17 cellular contexts compared by ENCODE assay signal in the genomic region with DNA sequence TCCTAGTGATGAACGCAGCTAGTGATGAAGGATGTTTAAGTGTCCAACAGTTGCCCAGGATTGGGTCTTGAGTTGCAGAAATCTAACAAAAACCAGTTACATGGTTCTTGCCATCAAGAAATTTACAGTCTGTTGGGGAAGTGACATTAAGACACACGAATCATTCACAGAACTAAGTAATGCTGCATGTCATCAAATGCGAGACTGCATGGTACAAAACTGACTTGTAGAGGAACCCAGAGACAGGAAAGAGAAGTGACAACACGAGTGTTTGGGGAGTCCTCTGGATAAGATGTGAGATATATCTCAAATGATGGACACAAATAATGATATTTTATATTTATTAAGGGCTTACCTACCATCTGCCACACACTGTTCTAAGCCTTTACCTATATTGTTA. TPM values are rescaled to one million over a fixed set of nuclear protein-coding genes. Genes with fewer than 3 reads are reported as not detected.
DNase-seq lines count a peak whose midpoint lies in the region; ATAC-seq, FAIRE-seq and TF ChIP-seq lines count a peak whose summit lies in the region.
"Had no signal": no experiment of that assay in that cellular context is flagged by ENCODE, and none has a peak within 500 bp of the region (broad histone marks: within the 10 kb centered on the region; RNA-seq: fewer than 3 reads in every experiment).

No MANE protein-coding gene starts in this region.

- H3K4me2 ChIP-seq in HepG2 (ENCODE audit: low read depth, low read length): peak overlapping the region; percentile 95

- H3K9me3 ChIP-seq in AG04450 (ENCODE audit: control insufficient read depth, insufficient read depth, low read length) (no peaks in the 10 kb centered on the region), HepG2 (ENCODE audit: low read length) (no peaks in the 10 kb centered on the region)
- H3K9me3 ChIP-seq in CD8-positive, alpha-beta memory T cell (ENCODE audit: low read length): no peaks in the 10 kb centered on the region
- H3K9me3 ChIP-seq: esophagus squamous epithelium, psoas muscle had no signal

- no peak for FAIRE-seq in HepG2 (lab: Jason Lieb, UNC)
- FAIRE-seq: G401.6, H54 had no signal

- no peaks in the 10 kb centered on the region for H3K27me3 Mint-ChIP-seq in CD8-positive, alpha-beta memory T cell
- no peaks in the 10 kb centered on the region for H3K27me3 Mint-ChIP-seq in activated CD8-positive, alpha-beta T cell treated with anti-CD3 and anti-CD28 coated beads for 36 hours

- H3K9ac ChIP-seq in HepG2 (ENCODE audit: insufficient read depth, low read depth, low read length): peak overlapping the region; percentile 91

- H3K27ac ChIP-seq in AG04450 (ENCODE audit: low read depth, low read length) (peak overlapping the region; percentile 98), HepG2 (ENCODE audit: extremely low read length, insufficient read depth, low read length) (peak overlapping the region; percentile 99)
- H3K27ac ChIP-seq in CD8-positive, alpha-beta memory T cell (ENCODE audit: low read depth, low read length): peak overlapping the region; percentile 51
- H3K27ac ChIP-seq: psoas muscle, WERI-Rb-1 had no signal

- no TSS peak for BruUV-seq in HepG2 (replicated peaks; lab: Mats Ljungman, UMichigan)

- H3K9me3 Mint-ChIP-seq in CD8-positive, alpha-beta memory T cell: no peaks in the 10 kb centered on the region
- H3K9me3 Mint-ChIP-seq in activated CD8-positive, alpha-beta T cell treated with anti-CD3 and anti-CD28 coated beads for 36 hours: no peaks in the 10 kb centered on the region

- peak; percentile 6 for ATAC-seq in activated CD8-positive, alpha-beta T cell treated with anti-CD3 and anti-CD28 coated beads for 36 hours
- no peak for ATAC-seq in HepG2
- ATAC-seq: psoas muscle had no signal

- H2AFZ ChIP-seq in HepG2 (ENCODE audit: low read length): no peak overlapping the region

- no peak for TF ChIP-seq POLR2A in HepG2 (IDR thresholded peaks at IDR 0.05; ENCODE audit: insufficient read depth in 1 of 2, low read depth in 2 of 2, low read length in 2 of 2)

- DNase-seq in AG04450 (ENCODE audit: low read depth, low spot score) (no peak), HepG2 (ENCODE audit: low spot score) (no peak), NCI-H1105 (lab: John Stamatoyannopoulos, UW) (no peak), AML-193 (lab: John Stamatoyannopoulos, UW) (no peak), NCI-H187 treated with DMSO at 0.1 percent for 48 hours (lab: John Stamatoyannopoulos, UW) (no peak)
- no peak for DNase-seq in CD8-positive, alpha-beta memory T cell
- no peak for DNase-seq in activated CD8-positive, alpha-beta T cell treated with anti-CD3 and anti-CD28 coated beads for 36 hours
- no peak for DNase-seq in stimulated activated naive CD4-positive, alpha-beta T cell treated with Interleukin-2 at 50 U/mL for 16 hours (lab: John Stamatoyannopoulos, UW)
- DNase-seq: central memory CD4-positive, alpha-beta T cell; esophagus squamous epithelium; MM.1S; psoas muscle; SHP77 treated with DMSO at 0.1 percent for 48 hours; stimulated activated CD4-positive, alpha-beta T cell treated with anti-CD3 and anti-CD28 coated beads, Interleukin-2, amount 100 ng/mL, for 48 hours; WERI-Rb-1 had no signal

- H4K20me1 ChIP-seq in HepG2 (ENCODE audit: insufficient read depth, low read length): no peaks in the 10 kb centered on the region

- in situ Hi-C loops in HepG2 (cut with HindIII; ENCODE audit: extremely low pct_ligation_motif_present, low pct_unique_long_range_greater_than_20kb): no loop called here

- H3K27me3 ChIP-seq in AG04450 (ENCODE audit: control insufficient read depth, insufficient read depth, low read length) (no peaks in the 10 kb centered on the region), HepG2 (ENCODE audit: control insufficient read depth in 1 of 2, insufficient read depth in 2 of 2, low read length in 2 of 2) (no peaks in the 10 kb centered on the region)
- H3K27me3 ChIP-seq in CD8-positive, alpha-beta memory T cell (ENCODE audit: insufficient read depth, low read length, poor library complexity, severe bottlenecking): no peaks in the 10 kb centered on the region
- H3K27me3 ChIP-seq: esophagus squamous epithelium had no signal

- peak overlapping the region in 5 of 7 donors; percentile 15 to 79 (median 75) for H3K4me3 Mint-ChIP-seq in CD8-positive, alpha-beta memory T cell
- H3K4me3 Mint-ChIP-seq in activated CD8-positive, alpha-beta T cell treated with anti-CD3 and anti-CD28 coated beads for 36 hours: peak overlapping the region; percentile 82

- peaks cover 85% of the 10 kb centered on the region for H3K4me1 ChIP-seq in CD8-positive, alpha-beta memory T cell (ENCODE audit: insufficient read depth, low read length)
- H3K4me1 ChIP-seq in HepG2 (ENCODE audit: insufficient read depth, low read length): peaks cover 100% of the 10 kb centered on the region

- peak overlapping the region; percentile 90 to 97 (median 92) for H3K27ac Mint-ChIP-seq in CD8-positive, alpha-beta memory T cell
- H3K27ac Mint-ChIP-seq in activated CD8-positive, alpha-beta T cell treated with anti-CD3 and anti-CD28 coated beads for 36 hours: peak overlapping the region; percentile 100

- no peak for TF ChIP-seq CTCF in AG04450 (IDR thresholded peaks at IDR 0.05; ENCODE audit: low read depth, low read length)
- no peak for TF ChIP-seq CTCF in activated CD8-positive, alpha-beta T cell treated with anti-CD3 and anti-CD28 coated beads for 36 hours (IDR thresholded peaks at IDR 0.05)
- no peak for TF ChIP-seq CTCF in HepG2 (CRISPR knock-in tag; IDR thresholded peaks at IDR 0.05)

- no peak overlapping the region for H3K4me3 ChIP-seq in AG04450 (ENCODE audit: low read depth, low read length)
- H3K4me3 ChIP-seq in CD8-positive, alpha-beta memory T cell (ENCODE audit: low read length): peak overlapping the region; percentile 54
- H3K4me3 ChIP-seq in HepG2 (replicated peaks in 1 of 3; ENCODE audit: insufficient read depth in 1 of 3, low read depth in 2 of 3, low read length in 3 of 3): peak overlapping the region in 2 of 3 experiments; percentile 54 to 65; a peak in 1 of 6 replicates
- H3K4me3 ChIP-seq: esophagus squamous epithelium, psoas muscle had no signal

- H3K36me3 Mint-ChIP-seq in CD8-positive, alpha-beta memory T cell: no peaks in the 10 kb centered on the region
- peaks cover 5% of the 10 kb centered on the region for H3K36me3 Mint-ChIP-seq in activated CD8-positive, alpha-beta T cell treated with anti-CD3 and anti-CD28 coated beads for 36 hours (ENCODE audit: low read depth)

- TF ChIP-seq RAD21 in HepG2 (CRISPR knock-in tag; IDR thresholded peaks at IDR 0.05): no peak

- 86% methylated on average over 4 of the region's 4 CpGs for WGBS in HepG2 (ENCODE audit: low lambda C conversion rate)

- POLR2A ChIA-PET in AG04450 (lab: Yijun Ruan, JAX): interaction anchor here (1.0 kb wide), 1 partner anchor 12 kb away, joined by 3 read pairs; a partner anchor contains a TSS
- POLR2A ChIA-PET in CD8-positive, alpha-beta memory T cell (lab: Charles Lee): no interaction called here
- POLR2A ChIA-PET in activated CD8-positive, alpha-beta T cell treated with anti-CD3 and anti-CD28 coated beads for 36 hours (lab: Charles Lee): interaction anchor here (0.9 to 8.4 kb wide), 9 partner anchors 9 to 81 kb away, joined by 3 to 88 read pairs (median 4); a partner anchor contains a TSS
- POLR2A ChIA-PET in HepG2 (lab: Yijun Ruan, JAX): interaction anchor here (0.9 to 6.2 kb wide), 19 partner anchors 7 to 274 kb away, joined by 3 to 129 read pairs (median 9); a partner anchor contains a TSS

- H3K36me3 ChIP-seq in CD8-positive, alpha-beta memory T cell (ENCODE audit: insufficient read depth, low read length): no peaks in the 10 kb centered on the region
- H3K36me3 ChIP-seq in HepG2 (replicated peaks in 1 of 2; ENCODE audit: control insufficient read depth in 1 of 2, insufficient read depth in 2 of 2, low read length in 2 of 2): no peaks in the 10 kb centered on the region
- H3K36me3 ChIP-seq: esophagus squamous epithelium, WERI-Rb-1 had no signal

- intact Hi-C loops in activated CD8-positive, alpha-beta T cell treated with anti-CD3 and anti-CD28 coated beads for 36 hours (cut with micrococcal nuclease): no loop called here
- intact Hi-C loops in HepG2 (cut with micrococcal nuclease; ENCODE audit: unreplicated experiment): loop anchor here (5.0 kb wide), 1 partner anchor 35 kb away; no protein-coding TSS in a partner anchor

- TF ChIP-seq EP300 in HepG2 (IDR thresholded peaks at IDR 0.05; ENCODE audit: low read depth in 2 of 2, low read length in 2 of 2): no peak
- no peak for TF ChIP-seq EP300 in HepG2 (CRISPR knock-in tag; IDR thresholded peaks at IDR 0.05; ENCODE audit: borderline replicate concordance)

- H3K4me1 Mint-ChIP-seq in CD8-positive, alpha-beta memory T cell: peaks cover 74 to 90% (median 83%) of the 10 kb centered on the region in 3 donors
- H3K4me1 Mint-ChIP-seq in activated CD8-positive, alpha-beta T cell treated with anti-CD3 and anti-CD28 coated beads for 36 hours (ENCODE audit: low read depth): peaks cover 88% of the 10 kb centered on the region

- H3K79me2 ChIP-seq in HepG2 (ENCODE audit: insufficient read depth, low read length): peaks cover 12% of the 10 kb centered on the region

- CTCF ChIA-PET in AG04450 (lab: Charles Lee): interaction anchor here (10.5 kb wide), 1 partner anchor 80 kb away, joined by 145 read pairs; no protein-coding TSS in a partner anchor
- CTCF ChIA-PET in CD8-positive, alpha-beta memory T cell (lab: Charles Lee): interaction anchor here (1.3 to 3.4 kb wide), 6 partner anchors 9 to 95 kb away, joined by 4 to 41 read pairs (median 10); a partner anchor contains a TSS
- CTCF ChIA-PET in activated CD8-positive, alpha-beta T cell treated with anti-CD3 and anti-CD28 coated beads for 36 hours (lab: Charles Lee): interaction anchor here (0.8 to 8.1 kb wide), 9 partner anchors 8 to 78 kb away, joined by 3 to 188 read pairs (median 4); no protein-coding TSS in a partner anchor
- CTCF ChIA-PET in HepG2 (lab: Yijun Ruan, JAX; ENCODE audit: low intra/inter-chr PET ratio, low total read pairs): no interaction called here

RNA-seq across cellular contexts. Expression of a gene that starts 6.1 kb away (rescaled TPM):
- polyA plus RNA-seq in AG04450 (2011; rRNA removed): 4.2 and 4.4 TPM in 2 replicates
- polyA minus RNA-seq in AG04450 (2011; rRNA and poly(A)+ RNA removed): 9.8 and 9.9 TPM in 2 replicates
- 10 to 100 TPM; 37.6 to 39.7 TPM for total RNA-seq in CD8-positive, alpha-beta memory T cell
- polyA plus RNA-seq in CD8-positive, alpha-beta memory T cell: 4.3 TPM
- total RNA-seq in activated CD8-positive, alpha-beta T cell treated with anti-CD3 and anti-CD28 coated beads for 36 hours: 10 to 100 TPM; 64.0 to 64.1 TPM
- 7.8 and 9.0 TPM in 2 replicates for total RNA-seq in HepG2 (2016; rRNA removed; fragmentation: Illumina TruSeq; extraction: Trizol)
- 2.1 and 2.5 TPM in 2 replicates for total RNA-seq in HepG2 (2016; cell fraction: cytosol; rRNA removed; fragmentation: Illumina TruSeq; extraction: Trizol; ENCODE audit: low read depth)
- 6.6 and 8.6 TPM in 2 replicates for total RNA-seq in HepG2 (2016; cell fraction: insoluble cytoplasmic fraction; rRNA removed; fragmentation: Illumina TruSeq; extraction: Trizol)
- total RNA-seq in HepG2 (2016; cell fraction: membrane; rRNA removed; fragmentation: Illumina TruSeq; extraction: Trizol): 2.8 and 3.5 TPM in 2 replicates
- 14.8 and 16.4 TPM in 2 replicates for total RNA-seq in HepG2 (2016; cell fraction: nucleus; rRNA removed; fragmentation: Illumina TruSeq; extraction: Trizol)
- polyA plus RNA-seq in HepG2 (2011; rRNA removed): 8.0 and 9.3 TPM in 2 replicates
- 3.1 and 3.2 TPM in 2 replicates for polyA plus RNA-seq in HepG2 (2011; cell fraction: cytosol; rRNA removed)
- polyA plus RNA-seq in HepG2 (2011; cell fraction: nucleus; rRNA removed): 32.7 and 44.3 TPM in 2 replicates
- polyA plus RNA-seq in HepG2 (2012): 3.7 and 4.9 TPM in 2 replicates
- 0.24 and 0.25 TPM in 2 replicates for polyA plus RNA-seq in HepG2 (2016; cell fraction: cytosol; fragmentation: Illumina TruSeq; extraction: Trizol; ENCODE audit: low read depth)
- 2.0 and 2.7 TPM in 2 replicates for polyA plus RNA-seq in HepG2 (2016; cell fraction: insoluble cytoplasmic fraction; fragmentation: Illumina TruSeq; extraction: Trizol; ENCODE audit: low read depth)
- polyA plus RNA-seq in HepG2 (2016; cell fraction: membrane; fragmentation: Illumina TruSeq; extraction: Trizol; ENCODE audit: low read depth): 0.50 and 0.55 TPM in 2 replicates
- polyA plus RNA-seq in HepG2 (2016; cell fraction: nucleus; fragmentation: Illumina TruSeq; extraction: Trizol; ENCODE audit: insufficient read depth, low read depth): 10.7 and 10.9 TPM in 2 replicates
- polyA minus RNA-seq in HepG2 (2011; rRNA and poly(A)+ RNA removed; ENCODE audit: low replicate concordance): 0.72 and 21.2 TPM in 2 replicates
- 6.8 and 8.6 TPM in 2 replicates for polyA minus RNA-seq in HepG2 (2011; cell fraction: cytosol; rRNA and poly(A)+ RNA removed)
- polyA minus RNA-seq in HepG2 (2011; cell fraction: nucleus; rRNA and poly(A)+ RNA removed): 43.0 and 46.7 TPM in 2 replicates

RNA-seq across cellular contexts. Expression of a gene that starts 12.3 kb away (rescaled TPM):
- polyA plus RNA-seq in AG04450 (2011; rRNA removed): 43.6 and 58.6 TPM in 2 replicates
- polyA minus RNA-seq in AG04450 (2011; rRNA and poly(A)+ RNA removed): 16.5 and 17.9 TPM in 2 replicates
- 10 to 100 TPM; 52.9 to 54.6 TPM for total RNA-seq in CD8-positive, alpha-beta memory T cell
- polyA plus RNA-seq in CD8-positive, alpha-beta memory T cell: 72.9 TPM
- total RNA-seq in activated CD8-positive, alpha-beta T cell treated with anti-CD3 and anti-CD28 coated beads for 36 hours: 10 to 100 TPM; 47.3 to 47.8 TPM
- 115 and 122 TPM in 2 replicates for total RNA-seq in HepG2 (2016; rRNA removed; fragmentation: Illumina TruSeq; extraction: Trizol)
- total RNA-seq in HepG2 (2016; cell fraction: cytosol; rRNA removed; fragmentation: Illumina TruSeq; extraction: Trizol; ENCODE audit: low read depth): 141 and 162 TPM in 2 replicates
- total RNA-seq in HepG2 (2016; cell fraction: insoluble cytoplasmic fraction; rRNA removed; fragmentation: Illumina TruSeq; extraction: Trizol): 99.8 and 128 TPM in 2 replicates
- total RNA-seq in HepG2 (2016; cell fraction: membrane; rRNA removed; fragmentation: Illumina TruSeq; extraction: Trizol): 204 and 226 TPM in 2 replicates
- 42.6 and 50.7 TPM in 2 replicates for total RNA-seq in HepG2 (2016; cell fraction: nucleus; rRNA removed; fragmentation: Illumina TruSeq; extraction: Trizol)
- polyA plus RNA-seq in HepG2 (2011; rRNA removed): 115 and 146 TPM in 2 replicates
- 68.6 and 128 TPM in 2 replicates for polyA plus RNA-seq in HepG2 (2011; cell fraction: cytosol; rRNA removed)
- polyA plus RNA-seq in HepG2 (2011; cell fraction: nucleus; rRNA removed): 20.1 and 32.1 TPM in 2 replicates
- 136 and 145 TPM in 2 replicates for polyA plus RNA-seq in HepG2 (2012)
- polyA plus RNA-seq in HepG2 (2016; cell fraction: cytosol; fragmentation: Illumina TruSeq; extraction: Trizol; ENCODE audit: low read depth): 197 and 237 TPM in 2 replicates
- 161 and 168 TPM in 2 replicates for polyA plus RNA-seq in HepG2 (2016; cell fraction: insoluble cytoplasmic fraction; fragmentation: Illumina TruSeq; extraction: Trizol; ENCODE audit: low read depth)
- polyA plus RNA-seq in HepG2 (2016; cell fraction: membrane; fragmentation: Illumina TruSeq; extraction: Trizol; ENCODE audit: low read depth): 243 and 290 TPM in 2 replicates
- polyA plus RNA-seq in HepG2 (2016; cell fraction: nucleus; fragmentation: Illumina TruSeq; extraction: Trizol; ENCODE audit: insufficient read depth, low read depth): 104 and 106 TPM in 2 replicates
- 17.9 and 35.5 TPM in 2 replicates for polyA minus RNA-seq in HepG2 (2011; rRNA and poly(A)+ RNA removed; ENCODE audit: low replicate concordance)
- 42.3 and 45.6 TPM in 2 replicates for polyA minus RNA-seq in HepG2 (2011; cell fraction: cytosol; rRNA and poly(A)+ RNA removed)
- 15.8 and 23.1 TPM in 2 replicates for polyA minus RNA-seq in HepG2 (2011; cell fraction: nucleus; rRNA and poly(A)+ RNA removed)
